ENCODE assay signal across 8 cellular contexts in genomic region chr13:110561335-110562033, GRCh38. TPM values are rescaled to one million over a fixed set of nuclear protein-coding genes. Genes with fewer than 3 reads are reported as not detected.
DNase-seq lines count a peak whose midpoint lies in the region; ATAC-seq and TF ChIP-seq lines count a peak whose summit lies in the region.

Gene RAB20, minus strand, starts transcription at chr13:110561722. Its CDS starts 203 bp downstream, at chr13:110561519.

- no peaks in the 10 kb centered on the region for H3K36me3 ChIP-seq in kidney epithelial cell (ENCODE audit: control insufficient read depth, insufficient read depth, low read length)

- peaks cover 55% of the 10 kb centered on the region for H3K4me1 Mint-ChIP-seq in WTC11

- H3K9me3 Mint-ChIP-seq in WTC11, result peaks cover 5% of the 10 kb centered on the region

- peak within 1 kb of the TSS; percentile 92 for H3K4me3 Mint-ChIP-seq in WTC11

- H3K27me3 ChIP-seq in kidney epithelial cell (ENCODE audit: control insufficient read depth, insufficient read depth, low read length), result peaks cover 2% of the 10 kb centered on the region

- CTCF ChIA-PET in WTC11 (lab: Charles Lee), result interaction anchor here (0.5 to 1.8 kb wide), 11 partner anchors 19 to 1014 kb away, joined by 3 to 11 read pairs (median 3); no protein-coding TSS in a partner anchor

- DNase-seq in NCI-H128 (lab: John Stamatoyannopoulos, UW; ENCODE audit: unreplicated experiment), result peak; percentile 21
- DNase-seq in WTC11 (ENCODE audit: low spot score), result peak; percentile 79
- peak; percentile 39 for DNase-seq in central memory CD4-positive, alpha-beta T cell
- peak; percentile 21 for DNase-seq in kidney epithelial cell (ENCODE audit: low read depth)
- peak; percentile 75 for DNase-seq in stimulated activated CD4-positive, alpha-beta T cell treated with anti-CD3 and anti-CD28 coated beads, Interleukin-15, amount 100 ng/mL, for 24 hours
- no peak for DNase-seq in NCI-H2107 treated with DMSO at 0.1 percent for 48 hours (lab: John Stamatoyannopoulos, UW; ENCODE audit: unreplicated experiment)

- ATAC-seq in GM18498 (IDR thresholded peaks at IDR 0.05; ENCODE audit: unreplicated experiment) (peak; percentile 79), HG02610 (IDR thresholded peaks at IDR 0.05; ENCODE audit: unreplicated experiment) (peak; percentile 69), WTC11 (peak; percentile 65)

- peak within 1 kb of the TSS; percentile 87; the same call in 1 of the 2 replicates for H3K27ac Mint-ChIP-seq in WTC11

- peaks cover 17% of the 10 kb centered on the region for H3K36me3 Mint-ChIP-seq in WTC11

- H3K27me3 Mint-ChIP-seq in WTC11 (ENCODE audit: low read depth), result peaks cover 15% of the 10 kb centered on the region

- peak within 1 kb of the TSS; percentile 77 for H3K4me3 ChIP-seq in kidney epithelial cell (ENCODE audit: low read depth, low read length)

- TF ChIP-seq CTCF in WTC11 (IDR thresholded peaks at IDR 0.05) (no peak), kidney epithelial cell (IDR thresholded peaks at IDR 0.05; ENCODE audit: insufficient read depth, low read length, poor library complexity, severe bottlenecking) (no peak)

- POLR2A ChIA-PET in WTC11 (lab: Charles Lee), result interaction anchor here (0.9 to 1.5 kb wide), 6 partner anchors 25 to 151 kb away, joined by 3 to 5 read pairs (median 4); partner anchors contain the start of gene CARS2

TF ChIP-seq in WTC11, 78 proteins besides CTCF, POLR2A, EP300 and RAD21 (continues in another document):
- TF ChIP-seq STAT6 (CRISPR knock-in tag; conservative IDR thresholded peaks at IDR 0.05; ENCODE audit: low read depth) (no peak), CREB1 (CRISPR knock-in tag; IDR thresholded peaks at IDR 0.05) (no peak), NR3C1 (CRISPR knock-in tag; conservative IDR thresholded peaks at IDR 0.05; ENCODE audit: low read depth) (no peak), ZNF219 (CRISPR knock-in tag; IDR thresholded peaks at IDR 0.05; ENCODE audit: borderline replicate concordance) (no peak), SP1 (CRISPR knock-in tag; conservative IDR thresholded peaks at IDR 0.05) (no peak), ZNF232 (CRISPR knock-in tag; IDR thresholded peaks at IDR 0.05) (peak; percentile 23; the same call in 1 of the 2 replicates), RELA (CRISPR knock-in tag; IDR thresholded peaks at IDR 0.05; ENCODE audit: borderline replicate concordance) (no peak), FOXK1 (CRISPR knock-in tag; IDR thresholded peaks at IDR 0.05) (no peak), ARID4B (CRISPR knock-in tag; IDR thresholded peaks at IDR 0.05; ENCODE audit: borderline replicate concordance) (peak; percentile 33; the same call in 1 of the 2 replicates), TEAD4 (CRISPR knock-in tag; IDR thresholded peaks at IDR 0.05) (no peak), SOX15 (CRISPR knock-in tag; IDR thresholded peaks at IDR 0.05) (no peak), SMAD4 (CRISPR knock-in tag; IDR thresholded peaks at IDR 0.05) (no peak), ZNF396 (CRISPR knock-in tag; IDR thresholded peaks at IDR 0.05; ENCODE audit: borderline replicate concordance) (no peak), FOXJ3 (CRISPR knock-in tag; IDR thresholded peaks at IDR 0.05; ENCODE audit: borderline replicate concordance) (no peak), GRHL2 (CRISPR knock-in tag; IDR thresholded peaks at IDR 0.05; ENCODE audit: insufficient replicate concordance, severe bottlenecking) (no peak), AR (CRISPR knock-in tag; IDR thresholded peaks at IDR 0.05) (no peak), JAZF1 (CRISPR knock-in tag; IDR thresholded peaks at IDR 0.05) (no peak), ZNF138 (CRISPR knock-in tag; conservative IDR thresholded peaks at IDR 0.05) (no peak), ZBTB21 (CRISPR knock-in tag; IDR thresholded peaks at IDR 0.05; ENCODE audit: borderline replicate concordance) (no peak), NFATC4 (CRISPR knock-in tag; IDR thresholded peaks at IDR 0.05) (no peak), ZSCAN18 (CRISPR knock-in tag; IDR thresholded peaks at IDR 0.05) (no peak)

RNA-seq across cellular contexts. Expression of gene RAB20, which starts in this region (rescaled TPM):
- total RNA-seq in WTC11 (2021) (14.3 to 19.0 TPM (median 18.6 TPM) in 3 replicates), kidney epithelial cell (3.4 and 7.4 TPM in 2 replicates)
